8 cellular contexts compared by ENCODE assay signal in genomic region chr9:41234811-41235805, GRCh38. TPM values are rescaled to one million over a fixed set of nuclear protein-coding genes. Genes with fewer than 3 reads are reported as not detected.
DNase-seq lines count a peak whose midpoint lies in the region; ATAC-seq and TF ChIP-seq lines count a peak whose summit lies in the region.
"Not testable (repeated sequence)": the region's sequence is repeated elsewhere in the genome, so short reads cannot be mapped to it uniquely, and the experiment has no call there.

No MANE protein-coding gene starts in this region.

- in situ Hi-C loops in ACHN (cut with HindIII; ENCODE audit: low pct_ligation_motif_present, low pct_unique_long_range_greater_than_20kb, low sequenced_read_pairs): not testable (repeated sequence)

- not testable (repeated sequence) for TF ChIP-seq CTCF in heart left ventricle (IDR thresholded peaks at IDR 0.05)

- not testable (repeated sequence) for H3K27ac Mint-ChIP-seq in activated naive CD8-positive, alpha-beta T cell treated with anti-CD3 and anti-CD28 coated beads for 36 hours

- H3K27me3 Mint-ChIP-seq in activated naive CD8-positive, alpha-beta T cell treated with anti-CD3 and anti-CD28 coated beads for 36 hours: not testable (repeated sequence)

- WGBS in heart left ventricle, 4 donors: 59 to 83% (median 71%) methylated on average over 28 to 55 of the region's 55 CpGs

- H3K4me3 Mint-ChIP-seq in activated naive CD8-positive, alpha-beta T cell treated with anti-CD3 and anti-CD28 coated beads for 36 hours: peak overlapping the region; percentile 41

- ATAC-seq in GM18519 (IDR thresholded peaks at IDR 0.05; ENCODE audit: low FRiP score, unreplicated experiment): peak; percentile 100
- ATAC-seq in GM21737 (IDR thresholded peaks at IDR 0.05; ENCODE audit: unreplicated experiment): peak; percentile 100
- ATAC-seq in HG03354 (IDR thresholded peaks at IDR 0.05; ENCODE audit: poor library complexity, severe bottlenecking, unreplicated experiment): peak; percentile 100
- peak in 1 of 4 donors; percentile 49 for ATAC-seq in heart left ventricle

- peaks cover 0 to 15% (median 2%) of the 10 kb centered on the region in 12 donors for H3K9me3 ChIP-seq in heart left ventricle

- TF ChIP-seq POLR2A in heart left ventricle (IDR thresholded peaks at IDR 0.05): not testable (repeated sequence)

- H3K36me3 ChIP-seq in heart left ventricle: not testable (repeated sequence)

- not testable (repeated sequence) for H3K4me1 ChIP-seq in heart left ventricle

- intact Hi-C loops in heart left ventricle (cut with DNase I): not testable (repeated sequence)

- not testable (repeated sequence) for H3K4me1 Mint-ChIP-seq in activated naive CD8-positive, alpha-beta T cell treated with anti-CD3 and anti-CD28 coated beads for 36 hours

- not testable (repeated sequence) for H3K36me3 Mint-ChIP-seq in activated naive CD8-positive, alpha-beta T cell treated with anti-CD3 and anti-CD28 coated beads for 36 hours

- not testable (repeated sequence) for H3K27ac ChIP-seq in heart left ventricle

- not testable (repeated sequence) for H3K27me3 ChIP-seq in heart left ventricle

- DNase-seq in ACHN (peak; percentile 37), T-helper 9 cell (peak; percentile 29), heart left ventricle (peak in 3 of 5 donors; percentile 16 to 70 (median 25)), retina (peak; percentile 9)
- DNase-seq in activated naive CD8-positive, alpha-beta T cell treated with anti-CD3 and anti-CD28 coated beads for 36 hours: peak; percentile 58

- H3K4me3 ChIP-seq in heart left ventricle: peak overlapping the region in 1 of 12 donors; percentile 33

- peaks cover 10% of the 10 kb centered on the region for H3K9me3 Mint-ChIP-seq in activated naive CD8-positive, alpha-beta T cell treated with anti-CD3 and anti-CD28 coated beads for 36 hours

RNA-seq across cellular contexts. Expression of gene ZNG1F, which starts 46.0 kb away (rescaled TPM):
- 10 to 100 TPM; 13.2 to 16.0 TPM for total RNA-seq in activated naive CD8-positive, alpha-beta T cell treated with anti-CD3 and anti-CD28 coated beads for 36 hours
- 1 to 10 TPM in 8 of 9 donors, under 1 TPM in 1; 0.67 to 8.9 (median 1.7) TPM for total RNA-seq in heart left ventricle
- polyA plus RNA-seq in heart left ventricle: 1 to 10 TPM; 2.2 to 3.3 TPM
